ENCODE assay signal across 9 cellular contexts in the genomic region with DNA sequence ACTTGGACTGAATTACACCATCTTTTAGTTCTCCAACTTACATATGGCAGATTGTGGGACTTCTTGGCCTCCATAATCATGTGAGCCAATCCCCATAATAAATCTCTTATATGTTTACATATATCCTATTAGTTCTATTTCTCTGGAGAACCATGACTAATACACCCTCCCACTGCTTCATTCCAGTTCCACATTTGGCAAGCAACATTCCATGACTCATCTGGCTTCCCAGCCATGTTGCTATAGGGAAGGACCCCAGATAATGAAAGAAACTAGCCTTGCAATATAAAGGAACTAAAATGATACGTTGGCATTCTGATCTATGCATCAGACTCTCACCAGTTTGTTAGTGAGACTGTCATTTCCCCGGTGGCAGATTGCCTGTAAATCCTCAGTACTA. TPM values are rescaled to one million over a fixed set of nuclear protein-coding genes. Genes with fewer than 3 reads are reported as not detected.
DNase-seq lines count a peak whose midpoint lies in the region; ATAC-seq and TF ChIP-seq lines count a peak whose summit lies in the region.
"Had no signal": no experiment of that assay in that cellular context is flagged by ENCODE, and none has a peak within 500 bp of the region (broad histone marks: within the 10 kb centered on the region; RNA-seq: fewer than 3 reads in every experiment).

No MANE protein-coding gene starts in this region.

- no peak for TF ChIP-seq CTCF in Calu3 (IDR thresholded peaks at IDR 0.05; ENCODE audit: unreplicated experiment)

- no peak overlapping the region for H3K27ac Mint-ChIP-seq in Calu3 (ENCODE audit: unreplicated experiment)

- no peak overlapping the region for H3K4me3 Mint-ChIP-seq in Calu3 (ENCODE audit: low read depth, unreplicated experiment)

- peak; percentile 2 for DNase-seq in Calu3
- DNase-seq in MV-4-11 (lab: John Stamatoyannopoulos, UW), result peak; percentile 53
- DNase-seq in dermis microvascular lymphatic vessel endothelial cell (ENCODE audit: low read depth in 2 of 2), result peak; percentile 28 to 80
- DNase-seq in non-pigmented ciliary epithelial cell (ENCODE audit: low read depth), result peak; percentile 92
- no peak for DNase-seq in NCI-H2171 treated with DMSO at 0.1 percent for 48 hours (lab: John Stamatoyannopoulos, UW)
- DNase-seq in cardiac septum (ENCODE audit: low spot score), result no peak
- no peak for DNase-seq in left lobe of liver (ENCODE audit: low spot score)
- DNase-seq: Kasumi-1 had no signal

- CTCF ChIA-PET in Calu3 (lab: Charles Lee), result no interaction called here

- H3K4me1 Mint-ChIP-seq in Calu3 (ENCODE audit: low read depth, unreplicated experiment), result no peaks in the 10 kb centered on the region

- no peaks in the 10 kb centered on the region for H3K27me3 Mint-ChIP-seq in Calu3 (ENCODE audit: unreplicated experiment)

- intact Hi-C loops in Calu3 (cut with micrococcal nuclease; ENCODE audit: unreplicated experiment) (no loop called here), cardiac septum (cut with DNase I) (no loop called here)

- BruUV-seq in Calu3 (replicated peaks; lab: Mats Ljungman, UMichigan), result no TSS peak

- ATAC-seq in HG02973 (IDR thresholded peaks at IDR 0.05; ENCODE audit: unreplicated experiment), result no peak
- ATAC-seq in left lobe of liver, result no peak

- H3K9me3 Mint-ChIP-seq in Calu3 (ENCODE audit: low read depth, unreplicated experiment), result no peaks in the 10 kb centered on the region

- no peaks in the 10 kb centered on the region for H3K36me3 Mint-ChIP-seq in Calu3 (ENCODE audit: insufficient read depth, unreplicated experiment)

RNA-seq across cellular contexts. Expression of a gene that starts 10.9 kb away (rescaled TPM):
- total RNA-seq in Calu3 (2022), result not detected in 2 replicates
- not detected in 2 replicates for total RNA-seq in dermis microvascular lymphatic vessel endothelial cell
- not detected for total RNA-seq in cardiac septum
- total RNA-seq in left lobe of liver, result not detected

RNA-seq across cellular contexts. Expression of a gene that starts 51.2 kb away (rescaled TPM):
- total RNA-seq in Calu3 (2022) (2.8 and 3.7 TPM in 2 replicates), dermis microvascular lymphatic vessel endothelial cell (142 and 301 TPM in 2 replicates), cardiac septum (34.9 TPM), left lobe of liver (3.7 TPM)

RNA-seq across cellular contexts. Expression of a gene that starts 54.5 kb away (rescaled TPM):
- total RNA-seq in Calu3 (2022) (7.3 and 10.7 TPM in 2 replicates), dermis microvascular lymphatic vessel endothelial cell (22.1 and 36.8 TPM in 2 replicates), cardiac septum (13.4 TPM), left lobe of liver (24.2 TPM)

Comparison
In these comparisons a context has a peak if more than half of its experiments do, and no peak if none do; other contexts are left out.
1. DNase-seq: peak in Calu3 (single experiment), MV-4-11 (single experiment), dermis microvascular lymphatic vessel endothelial cell (2 of 2) and non-pigmented ciliary epithelial cell (single experiment); none in NCI-H2171 treated with DMSO at 0.1 percent for 48 hours (single experiment), cardiac septum (single experiment) and left lobe of liver (single experiment).